ENCODE assay signal across 27 cellular contexts in genomic region chr2:209209943-209210342, GRCh38.
"Had no signal": no experiment of that assay in that cellular context is flagged by ENCODE, and none has a peak within 500 bp of the region (broad histone marks: within the 10 kb centered on the region; RNA-seq: fewer than 3 reads in every experiment).

No MANE protein-coding gene starts in this region.

- H3K4me3 Mint-ChIP-seq: activated CD4-positive, alpha-beta memory T cell treated with anti-CD3 and anti-CD28 coated beads, Interleukin-2, amount 10 ng/mL, durations not matched to agents 7 days and 5 days; activated CD4-positive, alpha-beta T cell treated with anti-CD3 and anti-CD28 coated beads for 36 hours; activated naive CD4-positive, alpha-beta T cell treated with anti-CD3 and anti-CD28 coated beads, Interleukin-2, amount 10 ng/mL, durations not matched to agents 7 days and 5 days; activated naive CD8-positive, alpha-beta T cell treated with anti-CD3 and anti-CD28 coated beads, Interleukin-2, amount 10 ng/mL, durations not matched to agents 7 days and 5 days; activated T-cell treated with anti-CD3 and anti-CD28 coated beads, Interleukin-2, amount 50 U/mL, for 72 hours; T-cell had no signal

- H3K27me3 Mint-ChIP-seq: activated CD4-positive, alpha-beta memory T cell treated with anti-CD3 and anti-CD28 coated beads, Interleukin-2, amount 10 ng/mL, durations not matched to agents 7 days and 5 days; activated CD4-positive, alpha-beta T cell treated with anti-CD3 and anti-CD28 coated beads for 36 hours; activated naive CD4-positive, alpha-beta T cell treated with anti-CD3 and anti-CD28 coated beads, Interleukin-2, amount 10 ng/mL, durations not matched to agents 7 days and 5 days; activated naive CD8-positive, alpha-beta T cell treated with anti-CD3 and anti-CD28 coated beads, Interleukin-2, amount 10 ng/mL, durations not matched to agents 7 days and 5 days; T-cell had no signal

- ATAC-seq: activated CD4-positive, alpha-beta T cell treated with anti-CD3 and anti-CD28 coated beads for 36 hours; activated T-cell treated with anti-CD3 and anti-CD28 coated beads, Interleukin-2, amount 50 U/mL, for 72 hours; Panc1; Right ventricle myocardium inferior; T-cell had no signal

- H3K9me3 Mint-ChIP-seq: activated CD4-positive, alpha-beta memory T cell treated with anti-CD3 and anti-CD28 coated beads, Interleukin-2, amount 10 ng/mL, durations not matched to agents 7 days and 5 days; activated naive CD4-positive, alpha-beta T cell treated with anti-CD3 and anti-CD28 coated beads, Interleukin-2, amount 10 ng/mL, durations not matched to agents 7 days and 5 days; activated T-helper 2 cell treated with anti-CD3 and anti-CD28 coated beads, Interferon-gamma antibody, Interleukin-2, Interleukin-4, amounts not matched to agents 10 μg/mL and 5 μg/mL and 100 μg/mL, durations not matched to agents 14 hours and 24 hours and 36 hours had no signal

- H3K4me1 ChIP-seq: adrenal gland had no signal

- H3K36me3 Mint-ChIP-seq: activated naive CD4-positive, alpha-beta T cell treated with anti-CD3 and anti-CD28 coated beads, Interleukin-2, amount 10 ng/mL, durations not matched to agents 7 days and 5 days; activated naive CD8-positive, alpha-beta T cell treated with anti-CD3 and anti-CD28 coated beads, Interleukin-2, amount 10 ng/mL, durations not matched to agents 7 days and 5 days; T-cell had no signal

- H3K4me3 ChIP-seq: adrenal gland, SK-N-MC had no signal

- DNase-seq: activated CD4-positive, alpha-beta memory T cell treated with anti-CD3 and anti-CD28 coated beads, Interleukin-2, amount 10 ng/mL, durations not matched to agents 7 days and 5 days; activated CD4-positive, alpha-beta T cell treated with anti-CD3 and anti-CD28 coated beads, Interleukin-2, amount 50 U/mL, for 1 hour; activated gamma-delta T cell treated with Interleukin-2 at 50 U/mL for 16 hours; activated naive CD4-positive, alpha-beta T cell treated with anti-CD3 and anti-CD28 coated beads, Interleukin-2, amount 10 ng/mL, durations not matched to agents 7 days and 5 days; activated naive CD8-positive, alpha-beta T cell treated with anti-CD3 and anti-CD28 coated beads, Interleukin-2, amount 10 ng/mL, durations not matched to agents 7 days and 5 days; activated T-cell treated with anti-CD3 and anti-CD28 coated beads, Interleukin-2, amount 50 U/mL, for 72 hours; cerebellar nuclear complex; MM.1S; NCI-H1105; NCI-H1436; NCI-H187; NCI-H2081; NCI-H446; NCI-H524; NCI-H774; NK-92 treated with Interleukin-12 subunit alpha and Interleukin-12 subunit beta, amount 100 ng/mL, for 24 hours; OCI-M1; RPMI8226 had no signal

- H3K27ac ChIP-seq: adrenal gland, SK-N-MC, VCaP had no signal

- H3K27me3 ChIP-seq: adrenal gland had no signal

- FAIRE-seq: colon had no signal

- H3K4me1 Mint-ChIP-seq: activated CD4-positive, alpha-beta memory T cell treated with anti-CD3 and anti-CD28 coated beads, Interleukin-2, amount 10 ng/mL, durations not matched to agents 7 days and 5 days; activated CD4-positive, alpha-beta T cell treated with anti-CD3 and anti-CD28 coated beads for 36 hours; activated naive CD4-positive, alpha-beta T cell treated with anti-CD3 and anti-CD28 coated beads, Interleukin-2, amount 10 ng/mL, durations not matched to agents 7 days and 5 days; activated naive CD8-positive, alpha-beta T cell treated with anti-CD3 and anti-CD28 coated beads, Interleukin-2, amount 10 ng/mL, durations not matched to agents 7 days and 5 days; T-cell had no signal

- H3K27ac Mint-ChIP-seq: activated CD4-positive, alpha-beta memory T cell treated with anti-CD3 and anti-CD28 coated beads, Interleukin-2, amount 10 ng/mL, durations not matched to agents 7 days and 5 days; activated CD4-positive, alpha-beta T cell treated with anti-CD3 and anti-CD28 coated beads for 36 hours; activated naive CD4-positive, alpha-beta T cell treated with anti-CD3 and anti-CD28 coated beads, Interleukin-2, amount 10 ng/mL, durations not matched to agents 7 days and 5 days; activated naive CD8-positive, alpha-beta T cell treated with anti-CD3 and anti-CD28 coated beads, Interleukin-2, amount 10 ng/mL, durations not matched to agents 7 days and 5 days; activated T-cell treated with anti-CD3 and anti-CD28 coated beads, Interleukin-2, amount 50 U/mL, for 72 hours; activated T-helper 2 cell treated with anti-CD3 and anti-CD28 coated beads, Interferon-gamma antibody, Interleukin-2, Interleukin-4, amounts not matched to agents 10 μg/mL and 5 μg/mL and 100 μg/mL, durations not matched to agents 14 hours and 24 hours and 36 hours; T-cell had no signal

- H3K9me3 ChIP-seq: adrenal gland had no signal

- H3K36me3 ChIP-seq: adrenal gland had no signal
